In genomic region chr15:58770857-58771620, GRCh38 we compare ENCODE assay signal across 8 cellular contexts. TPM values are rescaled to one million over a fixed set of nuclear protein-coding genes. Genes with fewer than 3 reads are reported as not detected.
A peak's percentile ranks its signal among the peaks of the same experiment; 100 is the strongest.
DNase-seq lines count a peak whose midpoint lies in the region; ATAC-seq and TF ChIP-seq lines count a peak whose summit lies in the region.

MINDY2 (plus strand) TSS chr15:58771302; CDS start chr15:58771396, 94 bp downstream.

- H3K4me1 ChIP-seq in heart right ventricle, result peaks cover 2 to 52% (median 46%) of the 10 kb centered on the region in 9 donors
- H3K4me1 ChIP-seq in upper lobe of left lung, result peaks cover 26 to 41% (median 39%) of the 10 kb centered on the region in 4 donors

- 0 to 1% methylated on average over 74 to 75 of the region's 75 CpGs for WGBS in heart right ventricle, 2 donors
- 0 to 1% methylated on average over 24 to 52 of the region's 75 CpGs for WGBS in upper lobe of left lung, 2 donors

- TF ChIP-seq EP300 in upper lobe of left lung (IDR thresholded peaks at IDR 0.05), result peak in 1 of 4 donors; percentile 38

- peak in 3 of 4 donors; percentile 54 to 96 (median 93) for TF ChIP-seq POLR2A in upper lobe of left lung (IDR thresholded peaks at IDR 0.05)

- peak; percentile 42 for TF ChIP-seq CTCF in GM13976 (IDR thresholded peaks at IDR 0.05; ENCODE audit: borderline replicate concordance, control extremely low read depth, extremely low read depth, insufficient read depth, missing control alignments)
- peak in 8 of 9 donors; percentile 0 to 55 (median 42) for TF ChIP-seq CTCF in heart right ventricle (IDR thresholded peaks at IDR 0.05)
- TF ChIP-seq CTCF in upper lobe of left lung (IDR thresholded peaks at IDR 0.05), result peak in 5 of 6 experiments; percentile 17 to 71 (median 54)

- peak; percentile 97 for DNase-seq in GM13976 (ENCODE audit: low spot score)
- DNase-seq in NCI-H146 treated with DMSO at 0.1 percent for 48 hours (lab: John Stamatoyannopoulos, UW; ENCODE audit: unreplicated experiment), result peak; percentile 96
- peak; percentile 99 for DNase-seq in amniotic epithelial cell (ENCODE audit: low read depth)
- DNase-seq in heart right ventricle, result peak; percentile 97 to 99
- peak; percentile 95 to 100 (median 98) for DNase-seq in posterior cingulate gyrus
- peak; percentile 99 to 100 for DNase-seq in upper lobe of left lung

- peak within 1 kb of the TSS; percentile 89 to 99 (median 98) for H3K27ac ChIP-seq in heart right ventricle
- H3K27ac ChIP-seq in upper lobe of left lung, result peak within 1 kb of the TSS; percentile 93 to 98 (median 98)

- peak; percentile 85 for ATAC-seq in HG02870 (IDR thresholded peaks at IDR 0.05; ENCODE audit: unreplicated experiment)
- ATAC-seq in heart right ventricle, result peak; percentile 97 to 99 (median 98)
- ATAC-seq in upper lobe of left lung (ENCODE audit: low FRiP score in 2 of 2), result peak; percentile 99 to 100

- intact Hi-C loops in T-helper 1 cell treated with Interleukin-12 subunit alpha and Interleukin-12 subunit beta and Interleukin-4 antibody, amounts not matched to agents 30 ng/mL and 1 ng/mL, for 36 hours (cut with micrococcal nuclease), result loop anchor here (1.0 to 5.0 kb wide), 17 partner anchors 10 to 1065 kb away; partner anchors contain the start of genes BNIP2, CCNB2, GTF2A2 and POLR2M
- intact Hi-C loops in heart right ventricle (cut with DNase I), result loop anchor here in 5 of 10 donors (1.0 to 10.0 kb wide), 6 partner anchors 20 to 326 kb away; partner anchors contain the start of genes SLTM (in 3 of the 5) and ADAM10 (in 2 of the 5)
- intact Hi-C loops in posterior cingulate gyrus (cut with DNase I), result loop anchor here (1.0 kb wide), 1 partner anchor 22 kb away; the partner anchor contains the start of gene ADAM10

- H3K9me3 ChIP-seq in heart right ventricle (no peaks in the 10 kb centered on the region), upper lobe of left lung (no peaks in the 10 kb centered on the region)

- H3K36me3 ChIP-seq in heart right ventricle (no peaks in the 10 kb centered on the region), upper lobe of left lung (no peaks in the 10 kb centered on the region)

- H3K27me3 ChIP-seq in heart right ventricle (no peaks in the 10 kb centered on the region), upper lobe of left lung (no peaks in the 10 kb centered on the region)

- H3K4me3 ChIP-seq in heart right ventricle (peak within 1 kb of the TSS; percentile 77 to 100 (median 90)), upper lobe of left lung (peak within 1 kb of the TSS; percentile 80 to 92 (median 89))

- in situ Hi-C loops in GM13976 (cut with MboI; ENCODE audit: low sequenced_read_pairs, unreplicated experiment), result loop anchor here (25.0 kb wide), 1 partner anchor 534 kb away; no protein-coding TSS in a partner anchor

RNA-seq across cellular contexts. Expression of gene MINDY2, which starts in this region (rescaled TPM):
- 14.8 and 15.8 TPM in 2 replicates for total RNA-seq in T-helper 1 cell treated with Interleukin-12 subunit alpha and Interleukin-12 subunit beta and Interleukin-4 antibody, amounts not matched to agents 30 ng/mL and 1 ng/mL, for 36 hours
- total RNA-seq in heart right ventricle, result 10 to 100 TPM; 26.9 to 37.4 (median 32.7) TPM
- polyA plus RNA-seq in heart right ventricle, result 10 to 100 TPM in 1 of 2 donors, 1 to 10 TPM in 1; 3.8 to 14.7 TPM
- 10 to 100 TPM; 20.5 to 38.5 (median 29.9) TPM for total RNA-seq in upper lobe of left lung

Comparison
In these comparisons a context has a peak if more than half of its experiments do, and no peak if none do; other contexts are left out.
1. Peak in every context shown above with its lines: DNase-seq, ATAC-seq, H3K4me3 ChIP-seq and H3K27ac ChIP-seq.